Comparison of ENCODE assay signal across 12 cellular contexts in genomic region chr16:64440421-64440831, GRCh38.
DNase-seq lines count a peak whose midpoint lies in the region; ATAC-seq, FAIRE-seq and TF ChIP-seq lines count a peak whose summit lies in the region.
"Had no signal": no experiment of that assay in that cellular context is flagged by ENCODE, and none has a peak within 500 bp of the region (broad histone marks: within the 10 kb centered on the region; RNA-seq: fewer than 3 reads in every experiment).

No MANE protein-coding gene starts in this region.

- H3K27me3 ChIP-seq in lung (ENCODE audit: control insufficient read depth, insufficient read depth) = no peaks in the 10 kb centered on the region

- no peak for TF ChIP-seq EP300 in A549 (IDR thresholded peaks at IDR 0.05)

- POLR2A ChIA-PET in A549 (lab: Yijun Ruan, JAX) = no interaction called here

- TF ChIP-seq RAD21 in A549 (conservative IDR thresholded peaks at IDR 0.05 in 1 of 2, IDR thresholded peaks at IDR 0.05 in 1 of 2) = no peak

- TF ChIP-seq CTCF in A549 (IDR thresholded peaks at IDR 0.05) (no peak), lung (IDR thresholded peaks at IDR 0.05; ENCODE audit: control extremely low read depth, extremely low read depth) (no peak)

- H3K36me3 ChIP-seq in lung (ENCODE audit: control insufficient read depth in 2 of 2, insufficient read depth in 2 of 2, low read length in 2 of 2) = no peaks in the 10 kb centered on the region

- 11% methylated on average over 3 of the region's 3 CpGs for WGBS in A549 (ENCODE audit: missing lambda C conversion rate)
- WGBS in lung, 2 donors = 64 to 78% methylated on average over 3 of the region's 3 CpGs

- H3K4me2 ChIP-seq in A549 = no peak overlapping the region

- no peak for TF ChIP-seq POLR2A in A549 (IDR thresholded peaks at IDR 0.05; ENCODE audit: low read length)

- FAIRE-seq in A549 (lab: Jason Lieb, UNC) = no peak

- H3K27ac ChIP-seq in A549 (no peak overlapping the region), lung (ENCODE audit: low read depth in 1 of 2, low read length in 1 of 2) (no peak overlapping the region)
- H3K27ac ChIP-seq: VCaP had no signal

- CTCF ChIA-PET in A549 (lab: Yijun Ruan, JAX) = no interaction called here

- ATAC-seq in A549 = peak; percentile 38 to 62; a peak in 2 of 6 replicates
- peak; percentile 80 for ATAC-seq in lung (ENCODE audit: insufficient read depth, low FRiP score)
- ATAC-seq in HG02610 (IDR thresholded peaks at IDR 0.05; ENCODE audit: unreplicated experiment) = no peak
- ATAC-seq in GM21737 (IDR thresholded peaks at IDR 0.05; ENCODE audit: unreplicated experiment) = no peak

- H3K9me3 ChIP-seq in A549 (no peaks in the 10 kb centered on the region), lung (ENCODE audit: control insufficient read depth in 2 of 2, insufficient read depth in 1 of 2, low read length in 1 of 2) (no peaks in the 10 kb centered on the region)

- H3K4me1 ChIP-seq in A549 (no peaks in the 10 kb centered on the region), lung (ENCODE audit: control insufficient read depth in 2 of 2, insufficient read depth in 2 of 2, low read length in 2 of 2) (no peaks in the 10 kb centered on the region)

- H3K4me3 ChIP-seq in A549 (no peak overlapping the region), lung (no peak overlapping the region)

- DNase-seq in A549 (ENCODE audit: low read depth in 1 of 2, low spot score in 1 of 2) = peak in 1 of 2 experiments; percentile 32
- peak; percentile 97 for DNase-seq in HCEC 1CT
- DNase-seq in astrocyte of the hippocampus (ENCODE audit: low read depth, low spot score) = peak; percentile 93
- no peak for DNase-seq in lung (ENCODE audit: low spot score)
- no peak for DNase-seq in LoVo (ENCODE audit: low spot score)
- no peak for DNase-seq in activated effector memory CD4-positive, alpha-beta T cell treated with anti-CD3 and anti-CD28 coated beads, Interleukin-2, amount 50 U/mL, for 16 hours
- DNase-seq: activated effector memory CD4-positive, alpha-beta T cell treated with Interleukin-2 at 50 U/mL for 16 hours; CD4-positive, alpha-beta memory T cell; NCI-H524 had no signal

TF ChIP-seq in A549, 52 proteins besides CTCF, POLR2A, EP300 and RAD21:
- TF ChIP-seq CBX8 (IDR thresholded peaks at IDR 0.05) (no peak), MAZ (IDR thresholded peaks at IDR 0.05; ENCODE audit: borderline replicate concordance, low read depth, low read length) (no peak), HOXA7 (CRISPR knock-in tag; IDR thresholded peaks at IDR 0.05) (no peak), RFX5 (IDR thresholded peaks at IDR 0.05) (no peak), TFCP2L1 (CRISPR knock-in tag; IDR thresholded peaks at IDR 0.05) (no peak), TP53 (CRISPR knock-in tag; IDR thresholded peaks at IDR 0.05) (no peak), NFE2L2 (conservative IDR thresholded peaks at IDR 0.05; ENCODE audit: low read length) (no peak), ESRRA (IDR thresholded peaks at IDR 0.05; ENCODE audit: borderline replicate concordance, low read length) (no peak), ELK1 (IDR thresholded peaks at IDR 0.05; ENCODE audit: low read depth, low read length) (no peak)
- TF ChIP-seq, protein P1, sequence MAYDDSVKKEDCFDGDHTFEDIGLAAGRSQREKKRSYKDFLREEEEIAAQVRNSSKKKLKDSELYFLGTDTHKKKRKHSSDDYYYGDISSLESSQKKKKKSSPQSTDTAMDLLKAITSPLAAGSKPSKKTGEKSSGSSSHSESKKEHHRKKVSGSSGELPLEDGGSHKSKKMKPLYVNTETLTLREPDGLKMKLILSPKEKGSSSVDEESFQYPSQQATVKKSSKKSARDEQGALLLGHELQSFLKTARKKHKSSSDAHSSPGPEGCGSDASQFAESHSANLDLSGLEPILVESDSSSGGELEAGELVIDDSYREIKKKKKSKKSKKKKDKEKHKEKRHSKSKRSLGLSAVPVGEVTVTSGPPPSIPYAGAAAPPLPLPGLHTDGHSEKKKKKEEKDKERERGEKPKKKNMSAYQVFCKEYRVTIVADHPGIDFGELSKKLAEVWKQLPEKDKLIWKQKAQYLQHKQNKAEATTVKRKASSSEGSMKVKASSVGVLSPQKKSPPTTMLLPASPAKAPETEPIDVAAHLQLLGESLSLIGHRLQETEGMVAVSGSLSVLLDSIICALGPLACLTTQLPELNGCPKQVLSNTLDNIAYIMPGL (CRISPR knock-in tag; IDR thresholded peaks at IDR 0.05; ENCODE audit: borderline replicate concordance) = no peak

Comparison
In these comparisons a context has a peak if more than half of its experiments do, and no peak if none do; other contexts are left out.
1. ATAC-seq: peak in A549 (2 of 2) and lung (single experiment); none in HG02610 (single experiment) and GM21737 (single experiment).
2. DNase-seq: peak in HCEC 1CT (single experiment) and astrocyte of the hippocampus (single experiment); none in lung (single experiment), LoVo (single experiment) and activated effector memory CD4-positive, alpha-beta T cell treated with anti-CD3 and anti-CD28 coated beads, Interleukin-2, amount 50 U/mL, for 16 hours (single experiment).